ENCODE assay signal across 1 cellular context in the genomic region with DNA sequence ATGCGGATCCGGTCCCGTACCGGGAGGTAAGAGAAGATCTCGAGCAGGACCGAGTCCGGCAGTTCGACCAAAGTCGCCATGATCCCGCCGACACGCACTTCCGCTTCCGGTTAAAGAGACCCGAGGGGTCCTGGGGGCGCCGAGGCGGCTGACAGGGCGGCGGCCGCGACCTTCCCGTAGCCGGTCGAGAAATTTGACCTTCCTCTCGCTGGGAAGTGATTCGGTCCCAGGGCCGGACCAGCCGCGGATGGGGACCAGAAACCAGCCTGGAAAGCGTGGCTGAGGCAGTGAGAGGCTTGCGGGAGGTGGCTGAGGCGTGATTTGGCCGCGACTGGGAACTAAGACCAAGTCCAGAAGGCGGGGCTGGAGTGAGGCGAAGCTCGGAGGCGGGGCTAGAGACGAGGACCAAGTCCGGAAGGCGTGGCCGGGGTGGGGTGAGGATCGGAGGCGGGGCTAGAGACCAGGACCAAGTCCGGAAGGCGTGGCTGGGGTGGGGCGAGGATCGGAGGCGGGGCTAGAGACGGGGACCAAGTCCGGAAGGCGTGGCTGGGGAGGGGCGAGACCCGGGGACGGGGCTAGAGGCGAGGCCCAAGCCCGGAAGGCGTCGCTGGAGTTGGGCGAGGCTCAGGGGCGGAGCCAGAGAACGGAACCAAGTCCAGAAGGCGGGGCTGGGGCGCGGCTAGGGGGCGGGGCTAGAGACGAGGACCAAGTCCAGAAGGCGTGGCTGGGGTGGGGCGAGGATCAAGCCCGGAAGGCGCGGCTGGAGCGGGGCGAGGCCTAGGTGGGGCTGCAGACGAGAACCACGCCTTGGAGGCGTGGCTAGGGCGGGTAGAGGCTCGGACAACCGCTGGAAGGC.
TF ChIP-seq lines count a peak whose summit lies in the region.

A gene with protein sequence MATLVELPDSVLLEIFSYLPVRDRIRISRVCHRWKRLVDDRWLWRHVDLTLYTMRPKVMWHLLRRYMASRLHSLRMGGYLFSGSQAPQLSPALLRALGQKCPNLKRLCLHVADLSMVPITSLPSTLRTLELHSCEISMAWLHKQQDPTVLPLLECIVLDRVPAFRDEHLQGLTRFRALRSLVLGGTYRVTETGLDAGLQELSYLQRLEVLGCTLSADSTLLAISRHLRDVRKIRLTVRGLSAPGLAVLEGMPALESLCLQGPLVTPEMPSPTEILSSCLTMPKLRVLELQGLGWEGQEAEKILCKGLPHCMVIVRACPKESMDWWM (minus strand): TSS at position 346 of the 856 bp plus-strand sequence. CDS start 266 bp downstream, at position 80.

TF ChIP-seq in HepG2, 621 proteins besides CTCF, POLR2A, EP300 and RAD21 (continued from another document and continues in another):
- TF ChIP-seq, protein P1, sequence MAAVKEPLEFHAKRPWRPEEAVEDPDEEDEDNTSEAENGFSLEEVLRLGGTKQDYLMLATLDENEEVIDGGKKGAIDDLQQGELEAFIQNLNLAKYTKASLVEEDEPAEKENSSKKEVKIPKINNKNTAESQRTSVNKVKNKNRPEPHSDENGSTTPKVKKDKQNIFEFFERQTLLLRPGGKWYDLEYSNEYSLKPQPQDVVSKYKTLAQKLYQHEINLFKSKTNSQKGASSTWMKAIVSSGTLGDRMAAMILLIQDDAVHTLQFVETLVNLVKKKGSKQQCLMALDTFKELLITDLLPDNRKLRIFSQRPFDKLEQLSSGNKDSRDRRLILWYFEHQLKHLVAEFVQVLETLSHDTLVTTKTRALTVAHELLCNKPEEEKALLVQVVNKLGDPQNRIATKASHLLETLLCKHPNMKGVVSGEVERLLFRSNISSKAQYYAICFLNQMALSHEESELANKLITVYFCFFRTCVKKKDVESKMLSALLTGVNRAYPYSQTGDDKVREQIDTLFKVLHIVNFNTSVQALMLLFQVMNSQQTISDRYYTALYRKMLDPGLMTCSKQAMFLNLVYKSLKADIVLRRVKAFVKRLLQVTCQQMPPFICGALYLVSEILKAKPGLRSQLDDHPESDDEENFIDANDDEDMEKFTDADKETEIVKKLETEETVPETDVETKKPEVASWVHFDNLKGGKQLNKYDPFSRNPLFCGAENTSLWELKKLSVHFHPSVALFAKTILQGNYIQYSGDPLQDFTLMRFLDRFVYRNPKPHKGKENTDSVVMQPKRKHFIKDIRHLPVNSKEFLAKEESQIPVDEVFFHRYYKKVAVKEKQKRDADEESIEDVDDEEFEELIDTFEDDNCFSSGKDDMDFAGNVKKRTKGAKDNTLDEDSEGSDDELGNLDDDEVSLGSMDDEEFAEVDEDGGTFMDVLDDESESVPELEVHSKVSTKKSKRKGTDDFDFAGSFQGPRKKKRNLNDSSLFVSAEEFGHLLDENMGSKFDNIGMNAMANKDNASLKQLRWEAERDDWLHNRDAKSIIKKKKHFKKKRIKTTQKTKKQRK (IDR thresholded peaks at IDR 0.05; ENCODE audit: low read length): no peak
- TF ChIP-seq ZNF329 (CRISPR knock-in tag; IDR thresholded peaks at IDR 0.05; ENCODE audit: low read depth) (no peak), ZKSCAN8 (CRISPR knock-in tag; IDR thresholded peaks at IDR 0.05; ENCODE audit: borderline replicate concordance) (no peak), FOXP1 (IDR thresholded peaks at IDR 0.05) (no peak), FOXP1 (CRISPR knock-in tag; IDR thresholded peaks at IDR 0.05) (no peak), ZNF407 (CRISPR knock-in tag; IDR thresholded peaks at IDR 0.05; ENCODE audit: not compliant biosample characterization) (peak; percentile 91), ELF3 (CRISPR knock-in tag; IDR thresholded peaks at IDR 0.05) (peak; percentile 57; the same call in 1 of the 2 replicates), ZNF629 (CRISPR knock-in tag; conservative IDR thresholded peaks at IDR 0.05) (no peak), ZNF33B (CRISPR knock-in tag; IDR thresholded peaks at IDR 0.05) (0 out of 2 replicates have a peak, but pooled peaks have one; percentile 73), ZNF879 (CRISPR knock-in tag; IDR thresholded peaks at IDR 0.05) (peak; percentile 76; the same call in 1 of the 2 replicates), SRSF1 (optimal IDR thresholded peaks at IDR 0.05; ENCODE audit: low read depth, low read length) (peak; percentile 83), ZNF572 (CRISPR knock-in tag; IDR thresholded peaks at IDR 0.05) (peak; percentile 69; the same call in 1 of the 2 replicates), TAF1 (CRISPR knock-in tag; IDR thresholded peaks at IDR 0.05) (peak; percentile 90), ZMAT3 (CRISPR knock-in tag; conservative IDR thresholded peaks at IDR 0.05) (peak; percentile 96), HNRNPLL (IDR thresholded peaks at IDR 0.05; ENCODE audit: low read depth, low read length, poor library complexity, severe bottlenecking) (peak; percentile 63), ZBTB7A (CRISPR knock-in tag; IDR thresholded peaks at IDR 0.05) (peak; percentile 85), CEBPG (CRISPR knock-in tag; IDR thresholded peaks at IDR 0.05) (no peak), ZBTB21 (CRISPR knock-in tag; IDR thresholded peaks at IDR 0.05) (no peak), U2AF1 (optimal IDR thresholded peaks at IDR 0.05; ENCODE audit: low read depth, low read length) (peak; percentile 44), SAFB2 (CRISPR knock-in tag; IDR thresholded peaks at IDR 0.05; ENCODE audit: borderline replicate concordance, low read depth) (peak; percentile 64; the same call in 1 of the 2 replicates), ZNF768 (CRISPR knock-in tag; IDR thresholded peaks at IDR 0.05) (peak; percentile 32; the same call in 1 of the 2 replicates), RFX3 (CRISPR knock-in tag; IDR thresholded peaks at IDR 0.05) (no peak), MAFF (IDR thresholded peaks at IDR 0.05; ENCODE audit: low read depth, low read length) (no peak), SUZ12 (IDR thresholded peaks at IDR 0.05; ENCODE audit: low read depth, low read length) (no peak), ARNTL (CRISPR knock-in tag; IDR thresholded peaks at IDR 0.05) (peak; percentile 40; the same call in 1 of the 2 replicates), ZNF589 (CRISPR knock-in tag; conservative IDR thresholded peaks at IDR 0.05) (no peak), POLR2AphosphoS5 (IDR thresholded peaks at IDR 0.05; ENCODE audit: low read depth, low read length) (peak; percentile 97), THAP9 (CRISPR knock-in tag; IDR thresholded peaks at IDR 0.05; ENCODE audit: borderline replicate concordance) (peak; percentile 94; the same call in 1 of the 2 replicates), ZBTB8A (CRISPR knock-in tag; IDR thresholded peaks at IDR 0.05; ENCODE audit: borderline replicate concordance, low read depth) (no peak), ZNF639 (CRISPR knock-in tag; conservative IDR thresholded peaks at IDR 0.05) (0 out of 2 replicates have a peak, but pooled peaks have one; percentile 26), HOXA7 (CRISPR knock-in tag; IDR thresholded peaks at IDR 0.05) (no peak), MXD1 (CRISPR knock-in tag; IDR thresholded peaks at IDR 0.05) (0 out of 2 replicates have a peak, but pooled peaks have one; percentile 27)
- TF ChIP-seq, protein P2, sequence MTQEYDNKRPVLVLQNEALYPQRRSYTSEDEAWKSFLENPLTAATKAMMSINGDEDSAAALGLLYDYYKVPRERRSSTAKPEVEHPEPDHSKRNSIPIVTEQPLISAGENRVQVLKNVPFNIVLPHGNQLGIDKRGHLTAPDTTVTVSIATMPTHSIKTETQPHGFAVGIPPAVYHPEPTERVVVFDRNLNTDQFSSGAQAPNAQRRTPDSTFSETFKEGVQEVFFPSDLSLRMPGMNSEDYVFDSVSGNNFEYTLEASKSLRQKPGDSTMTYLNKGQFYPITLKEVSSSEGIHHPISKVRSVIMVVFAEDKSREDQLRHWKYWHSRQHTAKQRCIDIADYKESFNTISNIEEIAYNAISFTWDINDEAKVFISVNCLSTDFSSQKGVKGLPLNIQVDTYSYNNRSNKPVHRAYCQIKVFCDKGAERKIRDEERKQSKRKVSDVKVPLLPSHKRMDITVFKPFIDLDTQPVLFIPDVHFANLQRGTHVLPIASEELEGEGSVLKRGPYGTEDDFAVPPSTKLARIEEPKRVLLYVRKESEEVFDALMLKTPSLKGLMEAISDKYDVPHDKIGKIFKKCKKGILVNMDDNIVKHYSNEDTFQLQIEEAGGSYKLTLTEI (CRISPR knock-in tag; conservative IDR thresholded peaks at IDR 0.05): no peak
- TF ChIP-seq, protein P3, sequence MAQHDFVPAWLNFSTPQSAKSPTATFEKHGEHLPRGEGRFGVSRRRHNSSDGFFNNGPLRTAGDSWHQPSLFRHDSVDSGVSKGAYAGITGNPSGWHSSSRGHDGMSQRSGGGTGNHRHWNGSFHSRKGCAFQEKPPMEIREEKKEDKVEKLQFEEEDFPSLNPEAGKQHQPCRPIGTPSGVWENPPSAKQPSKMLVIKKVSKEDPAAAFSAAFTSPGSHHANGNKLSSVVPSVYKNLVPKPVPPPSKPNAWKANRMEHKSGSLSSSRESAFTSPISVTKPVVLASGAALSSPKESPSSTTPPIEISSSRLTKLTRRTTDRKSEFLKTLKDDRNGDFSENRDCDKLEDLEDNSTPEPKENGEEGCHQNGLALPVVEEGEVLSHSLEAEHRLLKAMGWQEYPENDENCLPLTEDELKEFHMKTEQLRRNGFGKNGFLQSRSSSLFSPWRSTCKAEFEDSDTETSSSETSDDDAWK (CRISPR knock-in tag; IDR thresholded peaks at IDR 0.05): no peak
